Comparison of ENCODE assay signal across 8 cellular contexts in genomic region chr19:49086296-49086695, GRCh38. TPM values are rescaled to one million over a fixed set of nuclear protein-coding genes. Genes with fewer than 3 reads are reported as not detected.
DNase-seq lines count a peak whose midpoint lies in the region; ATAC-seq and TF ChIP-seq lines count a peak whose summit lies in the region.

No MANE protein-coding gene starts in this region.

- H3K27me3 ChIP-seq in ascending aorta, result no peaks in the 10 kb centered on the region
- no peaks in the 10 kb centered on the region for H3K27me3 ChIP-seq in thyroid gland

- TF ChIP-seq CTCF in ascending aorta (IDR thresholded peaks at IDR 0.05), result no peak
- no peak for TF ChIP-seq CTCF in lower leg skin (IDR thresholded peaks at IDR 0.05)
- no peak for TF ChIP-seq CTCF in thyroid gland (IDR thresholded peaks at IDR 0.05)

- TF ChIP-seq POLR2A in lower leg skin (IDR thresholded peaks at IDR 0.05) (no peak), thyroid gland (IDR thresholded peaks at IDR 0.05) (no peak)

- ATAC-seq in activated CD8-positive, alpha-beta memory T cell treated with anti-CD3 and anti-CD28 coated beads, Interleukin-2, amount 10 ng/mL, durations not matched to agents 7 days and 5 days, result no peak

- peak overlapping the region; percentile 90 for H3K27ac Mint-ChIP-seq in activated CD8-positive, alpha-beta memory T cell treated with anti-CD3 and anti-CD28 coated beads, Interleukin-2, amount 10 ng/mL, durations not matched to agents 7 days and 5 days

- H3K36me3 ChIP-seq in ascending aorta, result peaks cover 18 to 33% of the 10 kb centered on the region in 2 donors
- peaks cover 15 to 19% of the 10 kb centered on the region in 2 donors for H3K36me3 ChIP-seq in thyroid gland

- H3K27ac ChIP-seq in ascending aorta (no peak overlapping the region), thyroid gland (peak overlapping the region in 1 of 3 donors; percentile 89)

- no peak for DNase-seq in activated CD8-positive, alpha-beta memory T cell treated with anti-CD3 and anti-CD28 coated beads, Interleukin-2, amount 10 ng/mL, durations not matched to agents 7 days and 5 days
- DNase-seq in activated CD8-positive, alpha-beta memory T cell treated with anti-CD3 and anti-CD28 coated beads for 24 hours, result no peak
- DNase-seq in ascending aorta (ENCODE audit: low spot score in 2 of 2), result no peak
- no peak for DNase-seq in lower leg skin (ENCODE audit: low spot score in 2 of 2)
- DNase-seq in thyroid gland, result no peak
- DNase-seq in OCI-M2 (lab: John Stamatoyannopoulos, UW; ENCODE audit: unreplicated experiment), result no peak
- no peak for DNase-seq in stimulated activated naive CD4-positive, alpha-beta T cell treated with Interleukin-2 at 50 U/mL for 16 hours (lab: John Stamatoyannopoulos, UW)
- DNase-seq in NCI-H82 (lab: John Stamatoyannopoulos, UW), result no peak

- no peaks in the 10 kb centered on the region for H3K9me3 Mint-ChIP-seq in activated CD8-positive, alpha-beta memory T cell treated with anti-CD3 and anti-CD28 coated beads, Interleukin-2, amount 10 ng/mL, durations not matched to agents 7 days and 5 days (ENCODE audit: low read depth)

- intact Hi-C loops in ascending aorta (cut with DNase I) (no loop called here), lower leg skin (cut with DNase I; ENCODE audit: low total_unique reads) (no loop called here), thyroid gland (cut with DNase I) (no loop called here)

- peak overlapping the region; percentile 94 for H3K4me3 Mint-ChIP-seq in activated CD8-positive, alpha-beta memory T cell treated with anti-CD3 and anti-CD28 coated beads, Interleukin-2, amount 10 ng/mL, durations not matched to agents 7 days and 5 days

- H3K27me3 Mint-ChIP-seq in activated CD8-positive, alpha-beta memory T cell treated with anti-CD3 and anti-CD28 coated beads, Interleukin-2, amount 10 ng/mL, durations not matched to agents 7 days and 5 days, result no peaks in the 10 kb centered on the region

- peaks cover 35% of the 10 kb centered on the region for H3K36me3 Mint-ChIP-seq in activated CD8-positive, alpha-beta memory T cell treated with anti-CD3 and anti-CD28 coated beads, Interleukin-2, amount 10 ng/mL, durations not matched to agents 7 days and 5 days

- CTCF ChIA-PET in activated CD8-positive, alpha-beta memory T cell treated with anti-CD3 and anti-CD28 coated beads, Interleukin-2, amount 10 ng/mL, durations not matched to agents 7 days and 5 days (lab: Charles Lee), result interaction anchor here (2.4 to 3.9 kb wide), 2 partner anchors 11 to 20 kb away, joined by 6 to 34 read pairs; no protein-coding TSS in a partner anchor

- peak overlapping the region; percentile 78 to 84 for H3K4me3 ChIP-seq in ascending aorta
- peak overlapping the region; percentile 73 for H3K4me3 ChIP-seq in lower leg skin (ENCODE audit: low read depth, poor library complexity, severe bottlenecking)
- peak overlapping the region in 2 of 3 donors; percentile 77 to 80 for H3K4me3 ChIP-seq in thyroid gland (replicated peaks in 1 of 3)

- H3K4me1 ChIP-seq in ascending aorta (peaks cover 9 to 16% of the 10 kb centered on the region in 2 donors), thyroid gland (peaks cover 11 to 25% of the 10 kb centered on the region in 2 donors)

- WGBS in lower leg skin, 2 donors, result 33 to 38% methylated on average over 11 of the region's 11 CpGs
- 48 to 50% methylated on average over 11 of the region's 11 CpGs for WGBS in thyroid gland, 2 donors

- peaks cover 38% of the 10 kb centered on the region for H3K4me1 Mint-ChIP-seq in activated CD8-positive, alpha-beta memory T cell treated with anti-CD3 and anti-CD28 coated beads, Interleukin-2, amount 10 ng/mL, durations not matched to agents 7 days and 5 days

- H3K9me3 ChIP-seq in ascending aorta (no peaks in the 10 kb centered on the region), thyroid gland (no peaks in the 10 kb centered on the region)

RNA-seq across cellular contexts. Expression of gene SNRNP70, which starts 1.0 kb away (rescaled TPM):
- 100 to 1,000 TPM; 222 to 224 TPM for total RNA-seq in activated CD8-positive, alpha-beta memory T cell treated with anti-CD3 and anti-CD28 coated beads, Interleukin-2, amount 10 ng/mL, durations not matched to agents 7 days and 5 days
- total RNA-seq in ascending aorta (185 TPM), lower leg skin (100 to 1,000 TPM; 172 to 375 (median 285) TPM), thyroid gland (100 to 1,000 TPM; 253 to 388 (median 305) TPM)

RNA-seq across cellular contexts. Expression of gene KCNA7, which starts 13.8 kb away (rescaled TPM):
- total RNA-seq in activated CD8-positive, alpha-beta memory T cell treated with anti-CD3 and anti-CD28 coated beads, Interleukin-2, amount 10 ng/mL, durations not matched to agents 7 days and 5 days, result not detected
- total RNA-seq in ascending aorta (not detected), lower leg skin (under 1 TPM in 1 of 4 donors, not detected in 3; 0.06 TPM), thyroid gland (not detected)

RNA-seq across cellular contexts. Expression of gene NTF4, which starts 21.7 kb away (rescaled TPM):
- total RNA-seq in activated CD8-positive, alpha-beta memory T cell treated with anti-CD3 and anti-CD28 coated beads, Interleukin-2, amount 10 ng/mL, durations not matched to agents 7 days and 5 days, result not detected
- not detected for total RNA-seq in ascending aorta
- 10 to 100 TPM in 1 of 4 donors, 1 to 10 TPM in 3; 7.4 to 16.8 (median 8.4) TPM for total RNA-seq in lower leg skin
- under 1 TPM in 1 of 4 donors, not detected in 3; 0.33 TPM for total RNA-seq in thyroid gland

RNA-seq across cellular contexts. Expression of gene LIN7B, which starts 27.9 kb away (rescaled TPM):
- 1 to 10 TPM; 3.3 to 5.7 TPM for total RNA-seq in activated CD8-positive, alpha-beta memory T cell treated with anti-CD3 and anti-CD28 coated beads, Interleukin-2, amount 10 ng/mL, durations not matched to agents 7 days and 5 days
- total RNA-seq in ascending aorta (42.1 TPM), lower leg skin (10 to 100 TPM; 53.9 to 62.5 (median 54.7) TPM), thyroid gland (10 to 100 TPM; 10.5 to 17.7 (median 13.8) TPM)

RNA-seq across cellular contexts. Expression of gene CGB7, which starts 28.7 kb away (rescaled TPM):
- total RNA-seq in activated CD8-positive, alpha-beta memory T cell treated with anti-CD3 and anti-CD28 coated beads, Interleukin-2, amount 10 ng/mL, durations not matched to agents 7 days and 5 days, result not detected
- total RNA-seq in ascending aorta, result 10.2 TPM
- 1 to 10 TPM; 1.0 to 8.8 (median 2.2) TPM for total RNA-seq in lower leg skin
- not detected for total RNA-seq in thyroid gland
